Comparison of ENCODE assay signal across 15 cellular contexts in the genomic region with DNA sequence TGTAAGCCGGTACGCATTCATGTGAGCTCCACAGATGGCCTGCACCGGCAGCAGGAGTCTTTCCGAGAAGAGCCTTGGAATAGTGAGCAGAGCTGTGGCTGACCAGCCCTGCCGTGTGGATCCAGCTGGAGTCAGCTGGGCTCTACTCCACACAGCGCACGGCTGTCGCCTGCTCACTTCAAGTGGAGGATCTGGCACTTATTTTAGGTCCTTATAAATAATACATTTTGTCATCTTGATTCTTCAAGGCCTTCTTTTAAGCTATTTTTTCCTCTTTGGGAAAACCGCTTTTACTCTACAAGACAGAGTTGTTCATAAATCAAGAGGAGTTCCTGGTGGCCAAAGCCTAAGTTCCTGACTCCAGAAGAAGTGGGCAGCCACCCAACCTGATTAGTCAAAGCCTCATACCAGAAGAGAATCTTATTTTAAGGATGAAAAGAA.
DNase-seq lines count a peak whose midpoint lies in the region; ATAC-seq and TF ChIP-seq lines count a peak whose summit lies in the region.
"Had no signal": no experiment of that assay in that cellular context is flagged by ENCODE, and none has a peak within 500 bp of the region (broad histone marks: within the 10 kb centered on the region; RNA-seq: fewer than 3 reads in every experiment).

No MANE protein-coding gene starts in this region.

- TF ChIP-seq POLR2A in testis (IDR thresholded peaks at IDR 0.05), result no peak

- no peaks in the 10 kb centered on the region for H3K36me3 ChIP-seq in testis (ENCODE audit: low read depth, missing control alignments)
- no peaks in the 10 kb centered on the region for H3K36me3 ChIP-seq in brain microvascular endothelial cell (replicated peaks)

- TF ChIP-seq CTCF in HFFc6 (IDR thresholded peaks at IDR 0.05) (no peak), testis (IDR thresholded peaks at IDR 0.05) (no peak), brain microvascular endothelial cell (IDR thresholded peaks at IDR 0.05; ENCODE audit: low read depth, low read length, missing control alignments) (no peak)

- H3K4me1 Mint-ChIP-seq in HFFc6 (ENCODE audit: low read depth), result peaks cover 6% of the 10 kb centered on the region; the same call in 1 of the 2 replicates

- no peaks in the 10 kb centered on the region for H3K9me3 ChIP-seq in testis

- ATAC-seq in HG02884 (IDR thresholded peaks at IDR 0.05; ENCODE audit: unreplicated experiment) (no peak), GM21825 (IDR thresholded peaks at IDR 0.05; ENCODE audit: unreplicated experiment) (no peak)

- H3K27ac Mint-ChIP-seq in HFFc6, result no peak overlapping the region
- H3K27ac Mint-ChIP-seq: activated naive CD8-positive, alpha-beta T cell had no signal

- H3K27ac ChIP-seq in testis (no peak overlapping the region), brain microvascular endothelial cell (no peak overlapping the region)
- H3K27ac ChIP-seq: BLaER1 treated with 17β-estradiol and CSF1 and Interleukin-3, amounts not matched to agents 10 nM and 100 nM; coronary artery had no signal

- intact Hi-C loops in testis (cut with DNase I; ENCODE audit: low total_unique reads), result no loop called here

- H3K9me3 Mint-ChIP-seq in HFFc6, result no peaks in the 10 kb centered on the region

- no peak overlapping the region for H3K4me3 ChIP-seq in testis
- H3K4me3 ChIP-seq in brain microvascular endothelial cell (ENCODE audit: low read depth, low read length), result no peak overlapping the region
- H3K4me3 ChIP-seq: BLaER1 treated with 17β-estradiol and CSF1 and Interleukin-3, amounts not matched to agents 10 nM and 100 nM; coronary artery had no signal

- H3K4me1 ChIP-seq in testis, result peaks cover 6% of the 10 kb centered on the region
- H3K4me1 ChIP-seq: BLaER1 treated with 17β-estradiol and CSF1 and Interleukin-3, amounts not matched to agents 10 nM and 100 nM had no signal

- H3K27me3 ChIP-seq in testis (no peaks in the 10 kb centered on the region), brain microvascular endothelial cell (replicated peaks) (no peaks in the 10 kb centered on the region)
- H3K27me3 ChIP-seq: BLaER1 treated with 17β-estradiol and CSF1 and Interleukin-3, amounts not matched to agents 10 nM and 100 nM had no signal

- no peaks in the 10 kb centered on the region for H3K27me3 Mint-ChIP-seq in HFFc6 (ENCODE audit: insufficient read depth)
- H3K27me3 Mint-ChIP-seq: activated naive CD8-positive, alpha-beta T cell had no signal

- WGBS in testis, 2 donors, result 52 to 64% methylated on average over 9 of the region's 9 CpGs

- DNase-seq in HFFc6, result peak; percentile 19
- peak; percentile 29 for DNase-seq in fibroblast of gingiva (ENCODE audit: low read depth)
- peak; percentile 48 for DNase-seq in medulla oblongata (ENCODE audit: extremely low spot score)
- DNase-seq in testis, result peak; percentile 68
- DNase-seq in CD1c-positive myeloid dendritic cell (ENCODE audit: extremely low spot score), result no peak
- DNase-seq in brain microvascular endothelial cell, result no peak
- DNase-seq: activated CD4-positive, alpha-beta T cell treated with anti-CD3 and anti-CD28 coated beads for 4 hours; NCI-H1694; NCI-H69; T-helper 2 cell had no signal

- in situ Hi-C loops in brain microvascular endothelial cell (cut with HindIII; ENCODE audit: low pct_ligation_motif_present, low sequenced_read_pairs), result no loop called here

- H3K36me3 Mint-ChIP-seq in HFFc6 (ENCODE audit: low read depth), result no peaks in the 10 kb centered on the region

- no peak overlapping the region for H3K4me3 Mint-ChIP-seq in HFFc6
- H3K4me3 Mint-ChIP-seq: activated naive CD8-positive, alpha-beta T cell had no signal

Comparison
In these comparisons a context has a peak if more than half of its experiments do, and no peak if none do; other contexts are left out.
1. DNase-seq: peak in HFFc6 (single experiment), fibroblast of gingiva (single experiment), medulla oblongata (single experiment) and testis (single experiment); none in CD1c-positive myeloid dendritic cell (single experiment) and brain microvascular endothelial cell (single experiment).